9 cellular contexts compared by ENCODE assay signal in the genomic region with DNA sequence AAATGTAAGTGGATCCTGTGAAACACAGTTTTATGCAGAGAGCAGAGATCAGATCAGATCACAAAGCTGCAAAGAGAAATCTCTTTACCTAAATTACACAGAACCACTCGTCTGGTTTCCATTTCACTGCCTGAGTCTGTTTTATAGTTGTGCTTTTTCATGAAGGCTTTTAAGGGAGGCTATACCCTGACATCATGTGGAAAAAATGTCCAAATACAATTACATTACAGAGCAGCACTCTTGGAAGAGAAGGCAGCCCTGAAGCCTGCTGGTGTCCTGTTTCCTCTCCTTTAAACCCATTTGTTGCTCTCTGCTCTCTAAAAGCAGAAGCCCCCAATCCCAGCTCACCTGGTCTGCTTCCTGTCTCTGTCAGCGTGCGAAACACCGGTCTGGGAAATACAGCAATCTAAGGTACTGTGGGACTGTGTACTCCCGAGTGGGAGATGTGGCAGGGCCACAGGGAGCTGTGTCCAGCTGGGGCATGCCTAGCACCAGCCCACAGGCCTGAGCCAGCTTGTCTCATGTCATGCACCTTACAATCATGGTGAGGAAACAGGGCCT. TPM values are rescaled to one million over a fixed set of nuclear protein-coding genes. Genes with fewer than 3 reads are reported as not detected.
DNase-seq lines count a peak whose midpoint lies in the region; ATAC-seq and TF ChIP-seq lines count a peak whose summit lies in the region.
"Had no signal": no experiment of that assay in that cellular context is flagged by ENCODE, and none has a peak within 500 bp of the region (broad histone marks: within the 10 kb centered on the region; RNA-seq: fewer than 3 reads in every experiment).

No MANE protein-coding gene starts in this region.

- intact Hi-C loops in A673 (cut with micrococcal nuclease; ENCODE audit: unreplicated experiment) = no loop called here
- intact Hi-C loops in esophagus squamous epithelium (cut with DNase I) = no loop called here

- H3K27ac Mint-ChIP-seq in neural crest cell (ENCODE audit: unreplicated experiment) = peak overlapping the region; percentile 68
- H3K27ac Mint-ChIP-seq: B cell had no signal

- no peaks in the 10 kb centered on the region for H3K27me3 Mint-ChIP-seq in neural crest cell (ENCODE audit: low read depth)
- H3K27me3 Mint-ChIP-seq: B cell had no signal

- POLR2A ChIA-PET in A673 (lab: Charles Lee; ENCODE audit: low non-redundant PET) = no interaction called here

- no peaks in the 10 kb centered on the region for H3K9me3 ChIP-seq in A673 (ENCODE audit: low read depth, low read length, poor library complexity, severe bottlenecking)
- H3K9me3 ChIP-seq in esophagus squamous epithelium = no peaks in the 10 kb centered on the region

- H3K36me3 Mint-ChIP-seq in neural crest cell (ENCODE audit: low read depth) = peaks cover 6% of the 10 kb centered on the region

- H3K27ac ChIP-seq in A673 (ENCODE audit: low read depth, low read length, poor library complexity, severe bottlenecking) (no peak overlapping the region), esophagus squamous epithelium (peak overlapping the region; percentile 45 to 89 (median 74))

- CTCF ChIA-PET in A673 (lab: Charles Lee) = no interaction called here

- ATAC-seq in GM18498 (IDR thresholded peaks at IDR 0.05; ENCODE audit: unreplicated experiment) (no peak), HG03159 (IDR thresholded peaks at IDR 0.05; ENCODE audit: unreplicated experiment) (no peak), GM21723 (IDR thresholded peaks at IDR 0.05; ENCODE audit: unreplicated experiment) (no peak)

- H3K4me3 Mint-ChIP-seq in neural crest cell = no peak overlapping the region
- H3K4me3 Mint-ChIP-seq: B cell had no signal

- no TSS peak for BruUV-seq in A673 (replicated peaks; lab: Mats Ljungman, UMichigan)

- H3K36me3 ChIP-seq in A673 (ENCODE audit: insufficient read depth, low read length, poor library complexity, severe bottlenecking) (no peaks in the 10 kb centered on the region), esophagus squamous epithelium (peaks cover 0 to 3% (median 0%) of the 10 kb centered on the region in 3 donors)

- 24 to 57% methylated on average over 4 to 5 of the region's 5 CpGs for WGBS in esophagus squamous epithelium, 2 donors

- peaks cover 6% of the 10 kb centered on the region for H3K4me1 Mint-ChIP-seq in neural crest cell
- H3K4me1 Mint-ChIP-seq: B cell had no signal

- H3K4me3 ChIP-seq in A673 (ENCODE audit: low read depth, low read length, poor library complexity, severe bottlenecking) (no peak overlapping the region), esophagus squamous epithelium (no peak overlapping the region)

- H3K4me1 ChIP-seq in A673 (ENCODE audit: insufficient read depth, low read length, poor library complexity, severe bottlenecking) (no peaks in the 10 kb centered on the region), esophagus squamous epithelium (peaks cover 0 to 27% (median 11%) of the 10 kb centered on the region in 3 donors)

- H3K9me3 Mint-ChIP-seq in neural crest cell = no peaks in the 10 kb centered on the region

- no peak for TF ChIP-seq CTCF in A673 (conservative IDR thresholded peaks at IDR 0.05; ENCODE audit: low read depth, low read length)
- no peak for TF ChIP-seq CTCF in esophagus squamous epithelium (IDR thresholded peaks at IDR 0.05)
- no peak for TF ChIP-seq CTCF in neural crest cell (conservative IDR thresholded peaks at IDR 0.05)

- DNase-seq in A673 (ENCODE audit: low spot score) (peak; percentile 41), NCI-H226 (peak; percentile 3), esophagus squamous epithelium (lab: John Stamatoyannopoulos, UW) (no peak), neural crest cell (ENCODE audit: low read depth, low spot score) (no peak)
- DNase-seq in activated CD4-positive, alpha-beta T cell treated with anti-CD3 and anti-CD28 coated beads for 1 hour = no peak

- H3K27me3 ChIP-seq in A673 (replicated peaks; ENCODE audit: insufficient read depth, low read depth, low read length, poor library complexity) (no peaks in the 10 kb centered on the region), esophagus squamous epithelium (no peaks in the 10 kb centered on the region)

- TF ChIP-seq POLR2A in esophagus squamous epithelium (IDR thresholded peaks at IDR 0.05) = no peak

RNA-seq across cellular contexts. Expression of gene ZFP36L2, which starts 24.8 kb away (rescaled TPM):
- total RNA-seq in A673 (2021) (20.4 and 23.4 TPM in 2 replicates), esophagus squamous epithelium (10 to 100 TPM; 26.6 to 87.7 (median 41.8) TPM), neural crest cell (39.8 and 39.9 TPM in 2 replicates)

Comparison
In these comparisons a context has a peak if more than half of its experiments do, and no peak if none do; other contexts are left out.
1. DNase-seq: peak in A673 (single experiment) and NCI-H226 (single experiment); none in esophagus squamous epithelium (single experiment), neural crest cell (single experiment) and activated CD4-positive, alpha-beta T cell treated with anti-CD3 and anti-CD28 coated beads for 1 hour (single experiment).